1 cellular context compared by ENCODE assay signal in genomic region chr10:25082276-25083204, GRCh38.
A peak's percentile ranks its signal among the peaks of the same experiment; 100 is the strongest.
TF ChIP-seq lines count a peak whose summit lies in the region.

No MANE protein-coding gene starts in this region.

TF ChIP-seq in HepG2, 621 proteins besides CTCF, POLR2A, EP300 and RAD21 (continued from another document and continues in another):
- TF ChIP-seq HMGXB4 (CRISPR knock-in tag; IDR thresholded peaks at IDR 0.05; ENCODE audit: borderline replicate concordance in 1 of 2, low read depth in 1 of 2), result 0 out of 4 replicates have a peak, but pooled peaks of 1 of the 2 experiments have one; percentile 28
- no peak for TF ChIP-seq HNF1B (CRISPR knock-in tag; IDR thresholded peaks at IDR 0.05)
- no peak for TF ChIP-seq ZNF143 (CRISPR knock-in tag; IDR thresholded peaks at IDR 0.05)
- no peak for TF ChIP-seq ATF7-NPFF (CRISPR knock-in tag; IDR thresholded peaks at IDR 0.05; ENCODE audit: low read depth)
- no peak for TF ChIP-seq ZNF441 (CRISPR knock-in tag; IDR thresholded peaks at IDR 0.05; ENCODE audit: borderline replicate concordance)
- TF ChIP-seq KLF6 (CRISPR knock-in tag; IDR thresholded peaks at IDR 0.05), result no peak
- no peak for TF ChIP-seq ZMAT5 (CRISPR knock-in tag; IDR thresholded peaks at IDR 0.05; ENCODE audit: borderline replicate concordance, low read depth)
- no peak for TF ChIP-seq TFDP1 (CRISPR knock-in tag; IDR thresholded peaks at IDR 0.05; ENCODE audit: borderline replicate concordance)
- TF ChIP-seq ZNF280B (CRISPR knock-in tag; IDR thresholded peaks at IDR 0.05; ENCODE audit: borderline replicate concordance), result no peak
- no peak for TF ChIP-seq RERE (CRISPR knock-in tag; IDR thresholded peaks at IDR 0.05; ENCODE audit: low read depth)
- TF ChIP-seq ELF3 (CRISPR knock-in tag; IDR thresholded peaks at IDR 0.05), result no peak
- no peak for TF ChIP-seq PRDM4 (CRISPR knock-in tag; IDR thresholded peaks at IDR 0.05; ENCODE audit: borderline replicate concordance)
- TF ChIP-seq DBP (CRISPR knock-in tag; IDR thresholded peaks at IDR 0.05; ENCODE audit: not compliant biosample characterization), result no peak
- TF ChIP-seq GFI1 (CRISPR knock-in tag; IDR thresholded peaks at IDR 0.05; ENCODE audit: borderline replicate concordance), result 0 out of 2 replicates have a peak, but pooled peaks have one; percentile 37
- TF ChIP-seq HNF1A (IDR thresholded peaks at IDR 0.05; ENCODE audit: low read depth), result no peak
- TF ChIP-seq HNF1A (CRISPR knock-in tag; IDR thresholded peaks at IDR 0.05; ENCODE audit: borderline replicate concordance), result peak; percentile 25; the same call in 1 of the 2 replicates
- TF ChIP-seq ZMYM2 (CRISPR knock-in tag; IDR thresholded peaks at IDR 0.05), result no peak
- no peak for TF ChIP-seq GLMP (CRISPR knock-in tag; IDR thresholded peaks at IDR 0.05; ENCODE audit: borderline replicate concordance)
- TF ChIP-seq ZNF431 (CRISPR knock-in tag; IDR thresholded peaks at IDR 0.05; ENCODE audit: borderline replicate concordance, low read depth), result no peak
- no peak for TF ChIP-seq FOSL1 (CRISPR knock-in tag; IDR thresholded peaks at IDR 0.05; ENCODE audit: borderline replicate concordance)
- no peak for TF ChIP-seq NAIF1 (CRISPR knock-in tag; IDR thresholded peaks at IDR 0.05; ENCODE audit: borderline replicate concordance)
- TF ChIP-seq ZSCAN29 (CRISPR knock-in tag; conservative IDR thresholded peaks at IDR 0.05), result no peak
- peak; percentile 79; the same call in 1 of the 2 replicates for TF ChIP-seq THRA (CRISPR knock-in tag; IDR thresholded peaks at IDR 0.05; ENCODE audit: borderline replicate concordance)
- peak; percentile 50 for TF ChIP-seq TARDBP (CRISPR knock-in tag; IDR thresholded peaks at IDR 0.05)
- peak; percentile 40; the same call in 1 of the 2 replicates for TF ChIP-seq ZNF503 (CRISPR knock-in tag; IDR thresholded peaks at IDR 0.05)
- TF ChIP-seq TP53 (CRISPR knock-in tag; conservative IDR thresholded peaks at IDR 0.05), result no peak
